ENCODE assay signal across 5 cellular contexts in genomic region chr15:43832485-43832884, GRCh38. TPM values are rescaled to one million over a fixed set of nuclear protein-coding genes. Genes with fewer than 3 reads are reported as not detected.
"Had no signal": no experiment of that assay in that cellular context is flagged by ENCODE, and none has a peak within 500 bp of the region (broad histone marks: within the 10 kb centered on the region; RNA-seq: fewer than 3 reads in every experiment).

No MANE protein-coding gene starts in this region.

RNA-seq across cellular contexts. Expression of gene SERINC4, which starts 32.5 kb away (rescaled TPM):
- total RNA-seq: ascending aorta, cerebellum, lower leg skin, transverse colon, urinary bladder had no signal
